Comparison of ENCODE assay signal across 23 cellular contexts in genomic region chr2:17667898-17668297, GRCh38.
"Had no signal": no experiment of that assay in that cellular context is flagged by ENCODE, and none has a peak within 500 bp of the region (broad histone marks: within the 10 kb centered on the region; RNA-seq: fewer than 3 reads in every experiment).

No MANE protein-coding gene starts in this region.

- ATAC-seq: esophagus mucosa; heart left ventricle; left colon; left ventricle myocardium superior; natural killer cell treated with Interleukin-12 subunit alpha and Interleukin-12 subunit beta and Interleukin-15 and Interleukin-18, amount 100 ng/mL, for 72 hours; stimulated activated effector memory CD8-positive, alpha-beta T cell treated with anti-CD3 and anti-CD28 coated beads, Interleukin-12 subunit alpha, Interleukin-12 subunit beta, amount 100 ng/mL, for 72 hours; stimulated activated naive CD8-positive, alpha-beta T cell treated with anti-CD3 and anti-CD28 coated beads, Interleukin-15, Interleukin-2, amounts not matched to agents 100 U/mL and 50 U/mL, for 24 hours had no signal

- H3K9ac ChIP-seq: neural progenitor cell had no signal

- H3K27ac Mint-ChIP-seq: natural killer cell treated with Interleukin-12 subunit alpha and Interleukin-12 subunit beta and Interleukin-15 and Interleukin-18, amount 100 ng/mL, for 72 hours; neural progenitor cell; stimulated activated effector memory CD8-positive, alpha-beta T cell treated with anti-CD3 and anti-CD28 coated beads, Interleukin-12 subunit alpha, Interleukin-12 subunit beta, amount 100 ng/mL, for 72 hours had no signal

- H3K4me3 ChIP-seq: coronary artery, heart left ventricle, lung, neural progenitor cell, ovary, right atrium auricular region, smooth muscle cell, tibial artery, upper lobe of left lung, uterus had no signal

- H3K4me1 ChIP-seq: neural progenitor cell, right atrium auricular region, tibial artery, upper lobe of left lung, uterus had no signal

- DNase-seq: effector memory CD4-positive, alpha-beta T cell; heart left ventricle; hippocampal formation; left colon; left ventricle myocardium superior; mesenchymal stem cell; midbrain; nucleus accumbens; ovary; stimulated activated CD4-positive, alpha-beta T cell treated with anti-CD3 and anti-CD28 coated beads, Interleukin-2, amount 100 ng/mL, for 48 hours; stimulated activated CD8-positive, alpha-beta memory T cell treated with anti-CD3 and anti-CD28 coated beads, Interleukin-4, amount 100 ng/mL, for 48 hours; stimulated activated naive CD8-positive, alpha-beta T cell treated with anti-CD3 and anti-CD28 coated beads, Interleukin-15, Interleukin-2, amounts not matched to agents 100 U/mL and 50 U/mL, for 24 hours; tibial artery; upper lobe of left lung; uterus had no signal

- H3K36me3 ChIP-seq: ovary had no signal

- H3K27me3 Mint-ChIP-seq: natural killer cell treated with Interleukin-12 subunit alpha and Interleukin-12 subunit beta and Interleukin-15 and Interleukin-18, amount 100 ng/mL, for 72 hours had no signal

- H3K4me3 Mint-ChIP-seq: natural killer cell treated with Interleukin-12 subunit alpha and Interleukin-12 subunit beta and Interleukin-15 and Interleukin-18, amount 100 ng/mL, for 72 hours; neural progenitor cell; stimulated activated effector memory CD8-positive, alpha-beta T cell treated with anti-CD3 and anti-CD28 coated beads, Interleukin-12 subunit alpha, Interleukin-12 subunit beta, amount 100 ng/mL, for 72 hours had no signal

- H3K4me1 Mint-ChIP-seq: neural progenitor cell; stimulated activated effector memory CD8-positive, alpha-beta T cell treated with anti-CD3 and anti-CD28 coated beads, Interleukin-12 subunit alpha, Interleukin-12 subunit beta, amount 100 ng/mL, for 72 hours had no signal

- H3K9me3 ChIP-seq: heart left ventricle, ovary, right atrium auricular region, tibial artery, upper lobe of left lung, uterus had no signal

- H3K27me3 ChIP-seq: heart left ventricle, neural progenitor cell, ovary, right atrium auricular region, tibial artery, upper lobe of left lung, uterus had no signal
